Comparison of ENCODE assay signal across 8 cellular contexts in genomic region chr13:28494861-28495585, GRCh38. TPM values are rescaled to one million over a fixed set of nuclear protein-coding genes. Genes with fewer than 3 reads are reported as not detected.
DNase-seq lines count a peak whose midpoint lies in the region; ATAC-seq and TF ChIP-seq lines count a peak whose summit lies in the region.

Gene FLT1, minus strand, starts transcription at chr13:28495128. Its CDS starts 285 bp downstream, at chr13:28494843.

- peaks cover 0 to 2% (median 0%) of the 10 kb centered on the region in 3 donors for H3K9me3 Mint-ChIP-seq in IgD-negative memory B cell

- H3K9me3 ChIP-seq in adrenal gland (replicated peaks in 1 of 3) = no peaks in the 10 kb centered on the region

- H3K36me3 Mint-ChIP-seq in IgD-negative memory B cell = no peaks in the 10 kb centered on the region

- H3K4me3 Mint-ChIP-seq in IgD-negative memory B cell = peak within 1 kb of the TSS; percentile 4 to 79 (median 38)

- peak within 1 kb of the TSS in 3 of 5 donors; percentile 2 to 77 (median 44) for H3K27ac ChIP-seq in adrenal gland

- peak within 1 kb of the TSS in 1 of 4 donors; percentile 59 for H3K4me3 ChIP-seq in adrenal gland
- H3K4me3 ChIP-seq in iPS-11a (ENCODE audit: low read depth, low read length) = peak within 1 kb of the TSS; percentile 86

- peaks cover 59% of the 10 kb centered on the region for H3K27me3 ChIP-seq in adrenal gland

- peak; percentile 43 for ATAC-seq in sciatic nerve

- peaks cover 34% of the 10 kb centered on the region for H3K27me3 Mint-ChIP-seq in IgD-negative memory B cell

- H3K36me3 ChIP-seq in adrenal gland (replicated peaks in 1 of 2) = no peaks in the 10 kb centered on the region

- H3K4me1 ChIP-seq in adrenal gland (replicated peaks in 1 of 2) = peaks cover 15 to 21% of the 10 kb centered on the region in 2 donors

- no peak within 1 kb of the TSS for H3K27ac Mint-ChIP-seq in IgD-negative memory B cell

- 0 to 3% (median 1%) methylated on average over 11 to 84 of the region's 84 CpGs for WGBS in adrenal gland, 4 donors

- TF ChIP-seq CTCF in adrenal gland (IDR thresholded peaks at IDR 0.05) = peak in 1 of 6 experiments; percentile 11

- H3K4me1 Mint-ChIP-seq in IgD-negative memory B cell = peaks cover 4 to 10% (median 9%) of the 10 kb centered on the region in 3 donors

- intact Hi-C loops in adrenal gland (cut with DNase I) = no loop called here
- intact Hi-C loops in sciatic nerve (cut with DNase I) = no loop called here

- peak; percentile 53 to 63 for TF ChIP-seq POLR2A in adrenal gland (IDR thresholded peaks at IDR 0.05)

- DNase-seq in EL = peak; percentile 82
- DNase-seq in adrenal gland = peak; percentile 36 to 72 (median 47)
- DNase-seq in sciatic nerve (ENCODE audit: low spot score) = peak; percentile 62
- DNase-seq in hippocampal formation (lab: John Stamatoyannopoulos, UW) = no peak
- no peak for DNase-seq in COR-L47 (lab: John Stamatoyannopoulos, UW)
- DNase-seq in NCI-H1930 (lab: John Stamatoyannopoulos, UW) = no peak

RNA-seq across cellular contexts. Expression of gene FLT1, which starts in this region (rescaled TPM):
- 0.26 TPM for polyA plus RNA-seq in IgD-negative memory B cell
- 10 to 100 TPM; 18.1 to 55.9 (median 26.5) TPM for total RNA-seq in adrenal gland
- polyA plus RNA-seq in adrenal gland = 10 to 100 TPM in 1 of 3 donors, 1 to 10 TPM in 2; 2.7 to 25.4 (median 6.0) TPM
- total RNA-seq in sciatic nerve = 84.8 TPM

Comparison
In these comparisons a context has a peak if more than half of its experiments do, and no peak if none do; other contexts are left out.
1. DNase-seq: peak in EL (single experiment), adrenal gland (7 of 7) and sciatic nerve (single experiment); none in hippocampal formation (0 of 2), COR-L47 (single experiment) and NCI-H1930 (0 of 2).